In genomic region chr13:74191036-74191809, GRCh38 we compare ENCODE assay signal across 15 cellular contexts. TPM values are rescaled to one million over a fixed set of nuclear protein-coding genes. Genes with fewer than 3 reads are reported as not detected.
A peak's percentile ranks its signal among the peaks of the same experiment; 100 is the strongest.
DNase-seq lines count a peak whose midpoint lies in the region; ATAC-seq and TF ChIP-seq lines count a peak whose summit lies in the region.
"Had no signal": no experiment of that assay in that cellular context is flagged by ENCODE, and none has a peak within 500 bp of the region (broad histone marks: within the 10 kb centered on the region; RNA-seq: fewer than 3 reads in every experiment).

No MANE protein-coding gene starts in this region.

- ATAC-seq in GM23338 = no peak
- ATAC-seq in activated T-helper 17 cell treated with anti-CD3 and anti-CD28 coated beads, Interleukin-2, amount 50 U/mL, for 72 hours (replicated peaks) = peak; percentile 84
- ATAC-seq in GM18511 (IDR thresholded peaks at IDR 0.05; ENCODE audit: unreplicated experiment) = no peak
- ATAC-seq in HG02571 (IDR thresholded peaks at IDR 0.05; ENCODE audit: unreplicated experiment) = no peak
- ATAC-seq: PC-3 had no signal

- no peak for TF ChIP-seq CTCF in GM23338 (conservative IDR thresholded peaks at IDR 0.05; ENCODE audit: low read depth in 2 of 2)
- no peak for TF ChIP-seq CTCF in mesothelial cell of epicardium (IDR thresholded peaks at IDR 0.05; ENCODE audit: unreplicated experiment)

- H3K36me3 Mint-ChIP-seq in GM23338 (ENCODE audit: low read depth) (no peaks in the 10 kb centered on the region), mesothelial cell of epicardium (no peaks in the 10 kb centered on the region)
- no peaks in the 10 kb centered on the region for H3K36me3 Mint-ChIP-seq in activated T-helper 17 cell treated with anti-CD3 and anti-CD28 coated beads, Interleukin-2, amount 50 U/mL, for 72 hours (ENCODE audit: low read depth)

- H2AFZ ChIP-seq in GM23338 = peak overlapping the region; percentile 38; the same call in 1 of the 2 replicates

- no peak overlapping the region for H3K4me2 ChIP-seq in GM23338

- H3K4me3 Mint-ChIP-seq in GM23338 (no peak overlapping the region), mesothelial cell of epicardium (no peak overlapping the region)
- no peak overlapping the region for H3K4me3 Mint-ChIP-seq in activated T-helper 17 cell treated with anti-CD3 and anti-CD28 coated beads, Interleukin-2, amount 50 U/mL, for 72 hours
- H3K4me3 Mint-ChIP-seq: immature natural killer cell had no signal

- H3K27ac Mint-ChIP-seq in GM23338 (no peak overlapping the region; the same call in 1 of the 2 replicates), mesothelial cell of epicardium (peak overlapping the region; percentile 87)
- peak overlapping the region; percentile 5 for H3K27ac Mint-ChIP-seq in activated T-helper 17 cell treated with anti-CD3 and anti-CD28 coated beads, Interleukin-2, amount 50 U/mL, for 72 hours
- H3K27ac Mint-ChIP-seq: activated T-helper 2 cell treated with anti-CD3 and anti-CD28 coated beads, Interferon-gamma antibody, Interleukin-2, Interleukin-4, amounts not matched to agents 10 μg/mL and 5 μg/mL and 100 μg/mL, durations not matched to agents 14 hours and 24 hours and 36 hours; immature natural killer cell had no signal

- H4K20me1 ChIP-seq in GM23338 (replicated peaks; ENCODE audit: insufficient read depth) = no peaks in the 10 kb centered on the region

- H3K36me3 ChIP-seq in GM23338 (ENCODE audit: insufficient read depth) = no peaks in the 10 kb centered on the region
- H3K36me3 ChIP-seq: prostate gland, vagina had no signal

- no peaks in the 10 kb centered on the region for H3K9me2 ChIP-seq in GM23338 (ENCODE audit: insufficient read depth)

- H3K27ac ChIP-seq in GM23338 (ENCODE audit: low read depth) = no peak overlapping the region
- H3K27ac ChIP-seq: C4-2B, prostate gland, vagina had no signal

- no peaks in the 10 kb centered on the region for H3K9me3 Mint-ChIP-seq in GM23338
- no peaks in the 10 kb centered on the region for H3K9me3 Mint-ChIP-seq in activated T-helper 17 cell treated with anti-CD3 and anti-CD28 coated beads, Interleukin-2, amount 50 U/mL, for 72 hours
- peaks cover 8% of the 10 kb centered on the region for H3K9me3 Mint-ChIP-seq in mesothelial cell of epicardium
- H3K9me3 Mint-ChIP-seq: activated T-helper 2 cell treated with anti-CD3 and anti-CD28 coated beads, Interferon-gamma antibody, Interleukin-2, Interleukin-4, amounts not matched to agents 10 μg/mL and 5 μg/mL and 100 μg/mL, durations not matched to agents 14 hours and 24 hours and 36 hours had no signal

- no peak overlapping the region for H3K4me3 ChIP-seq in GM23338
- H3K4me3 ChIP-seq: prostate gland, vagina had no signal

- no peaks in the 10 kb centered on the region for H3K27me3 ChIP-seq in GM23338 (ENCODE audit: insufficient read depth)
- H3K27me3 ChIP-seq: vagina had no signal

- DNase-seq in COLO829 (ENCODE audit: low spot score) (peak; percentile 7), GM23338 (ENCODE audit: low spot score) (no peak), mesothelial cell of epicardium (ENCODE audit: low spot score in 2 of 2, unreplicated experiment in 2 of 2) (no peak), NCI-H1694 treated with DMSO at 0.1 percent for 48 hours (lab: John Stamatoyannopoulos, UW) (no peak)
- DNase-seq: effector memory CD4-positive, alpha-beta T cell; immature natural killer cell; NCI-H446; PC-3 had no signal

- H3K79me2 ChIP-seq in GM23338 (replicated peaks; ENCODE audit: insufficient read depth) = no peaks in the 10 kb centered on the region

- no peaks in the 10 kb centered on the region for H3F3A ChIP-seq in GM23338 (replicated peaks; ENCODE audit: low read depth)

- H3K4me1 ChIP-seq in GM23338 (ENCODE audit: insufficient read depth) = no peaks in the 10 kb centered on the region
- H3K4me1 ChIP-seq: prostate gland, vagina had no signal

- no peaks in the 10 kb centered on the region for H3K27me3 Mint-ChIP-seq in GM23338 (ENCODE audit: insufficient read depth, low read depth, poor library complexity)
- H3K27me3 Mint-ChIP-seq in activated T-helper 17 cell treated with anti-CD3 and anti-CD28 coated beads, Interleukin-2, amount 50 U/mL, for 72 hours = no peaks in the 10 kb centered on the region
- no peaks in the 10 kb centered on the region for H3K27me3 Mint-ChIP-seq in mesothelial cell of epicardium (ENCODE audit: low read depth)

- H3K4me1 Mint-ChIP-seq in GM23338 (no peaks in the 10 kb centered on the region), mesothelial cell of epicardium (peaks cover 37% of the 10 kb centered on the region)
- peaks cover 8% of the 10 kb centered on the region for H3K4me1 Mint-ChIP-seq in activated T-helper 17 cell treated with anti-CD3 and anti-CD28 coated beads, Interleukin-2, amount 50 U/mL, for 72 hours

TF ChIP-seq in GM23338, 12 proteins besides CTCF, POLR2A, EP300 and RAD21 (continues in another document):
- TF ChIP-seq, protein P1, sequence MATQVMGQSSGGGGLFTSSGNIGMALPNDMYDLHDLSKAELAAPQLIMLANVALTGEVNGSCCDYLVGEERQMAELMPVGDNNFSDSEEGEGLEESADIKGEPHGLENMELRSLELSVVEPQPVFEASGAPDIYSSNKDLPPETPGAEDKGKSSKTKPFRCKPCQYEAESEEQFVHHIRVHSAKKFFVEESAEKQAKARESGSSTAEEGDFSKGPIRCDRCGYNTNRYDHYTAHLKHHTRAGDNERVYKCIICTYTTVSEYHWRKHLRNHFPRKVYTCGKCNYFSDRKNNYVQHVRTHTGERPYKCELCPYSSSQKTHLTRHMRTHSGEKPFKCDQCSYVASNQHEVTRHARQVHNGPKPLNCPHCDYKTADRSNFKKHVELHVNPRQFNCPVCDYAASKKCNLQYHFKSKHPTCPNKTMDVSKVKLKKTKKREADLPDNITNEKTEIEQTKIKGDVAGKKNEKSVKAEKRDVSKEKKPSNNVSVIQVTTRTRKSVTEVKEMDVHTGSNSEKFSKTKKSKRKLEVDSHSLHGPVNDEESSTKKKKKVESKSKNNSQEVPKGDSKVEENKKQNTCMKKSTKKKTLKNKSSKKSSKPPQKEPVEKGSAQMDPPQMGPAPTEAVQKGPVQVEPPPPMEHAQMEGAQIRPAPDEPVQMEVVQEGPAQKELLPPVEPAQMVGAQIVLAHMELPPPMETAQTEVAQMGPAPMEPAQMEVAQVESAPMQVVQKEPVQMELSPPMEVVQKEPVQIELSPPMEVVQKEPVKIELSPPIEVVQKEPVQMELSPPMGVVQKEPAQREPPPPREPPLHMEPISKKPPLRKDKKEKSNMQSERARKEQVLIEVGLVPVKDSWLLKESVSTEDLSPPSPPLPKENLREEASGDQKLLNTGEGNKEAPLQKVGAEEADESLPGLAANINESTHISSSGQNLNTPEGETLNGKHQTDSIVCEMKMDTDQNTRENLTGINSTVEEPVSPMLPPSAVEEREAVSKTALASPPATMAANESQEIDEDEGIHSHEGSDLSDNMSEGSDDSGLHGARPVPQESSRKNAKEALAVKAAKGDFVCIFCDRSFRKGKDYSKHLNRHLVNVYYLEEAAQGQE (IDR thresholded peaks at IDR 0.05; ENCODE audit: unreplicated experiment) = no peak
- TF ChIP-seq CREB1 (CRISPR knock-in tag; IDR thresholded peaks at IDR 0.05; ENCODE audit: low read depth) (no peak), POLR2AphosphoS5 (IDR thresholded peaks at IDR 0.05; ENCODE audit: low read depth) (no peak), ZNF114 (CRISPR knock-in tag; IDR thresholded peaks at IDR 0.05) (no peak), EZH2 (IDR thresholded peaks at IDR 0.05; ENCODE audit: low read depth, unreplicated experiment) (no peak), ZNF331 (CRISPR knock-in tag; IDR thresholded peaks at IDR 0.05; ENCODE audit: low read depth) (no peak), STAT1 (IDR thresholded peaks at IDR 0.05; ENCODE audit: unreplicated experiment) (no peak), ETS1 (IDR thresholded peaks at IDR 0.05) (no peak), EZH2phosphoT487 (IDR thresholded peaks at IDR 0.05; ENCODE audit: unreplicated experiment) (no peak), JUNB (IDR thresholded peaks at IDR 0.05; ENCODE audit: unreplicated experiment) (no peak), NANOG (IDR thresholded peaks at IDR 0.05; ENCODE audit: borderline replicate concordance) (no peak)

RNA-seq across cellular contexts. Expression of gene KLF12, which starts 57.0 kb away (rescaled TPM):
- total RNA-seq in GM23338 (2014; rRNA removed; shearing (Covaris generic)) = 6.1 and 7.7 TPM in 2 replicates
- polyA plus RNA-seq in GM23338 (2016; fragmentation: Nextera tagmentation; extraction: Ambion mirVana) = 5.7 and 6.4 TPM in 2 replicates
- 10 to 100 TPM; 14.3 to 30.5 TPM for total RNA-seq in activated T-helper 17 cell treated with anti-CD3 and anti-CD28 coated beads, Interleukin-2, amount 50 U/mL, for 72 hours
- total RNA-seq in mesothelial cell of epicardium = 29.4 to 33.9 TPM (median 31.0 TPM) in 3 replicates
